8 cellular contexts compared by ENCODE assay signal in genomic region chr6:26538572-26538902, GRCh38. TPM values are rescaled to one million over a fixed set of nuclear protein-coding genes. Genes with fewer than 3 reads are reported as not detected.
DNase-seq lines count a peak whose midpoint lies in the region; ATAC-seq, FAIRE-seq and TF ChIP-seq lines count a peak whose summit lies in the region.

No MANE protein-coding gene starts in this region.

- H3K9ac ChIP-seq in BLaER1 (peak overlapping the region; percentile 97), kidney (ENCODE audit: low read length in 2 of 2) (peak overlapping the region; percentile 66 to 88), subcutaneous abdominal adipose tissue (ENCODE audit: low read length in 5 of 5) (peak overlapping the region; percentile 82 to 90 (median 84))

- H3K9me3 Mint-ChIP-seq in activated naive CD8-positive, alpha-beta T cell treated with anti-CD3 and anti-CD28 coated beads, Interleukin-2, amount 10 ng/mL, durations not matched to agents 7 days and 5 days = no peaks in the 10 kb centered on the region

- H3K27me3 Mint-ChIP-seq in activated naive CD8-positive, alpha-beta T cell treated with anti-CD3 and anti-CD28 coated beads, Interleukin-2, amount 10 ng/mL, durations not matched to agents 7 days and 5 days = no peaks in the 10 kb centered on the region

- H3K27ac ChIP-seq in BLaER1 (peak overlapping the region; percentile 92), kidney (ENCODE audit: low read depth in 2 of 2, low read length in 2 of 2) (peak overlapping the region; percentile 83 to 96), subcutaneous abdominal adipose tissue (ENCODE audit: low read depth, low read length) (peak overlapping the region; percentile 80)

- peak overlapping the region; percentile 97 for H3K27ac Mint-ChIP-seq in activated naive CD8-positive, alpha-beta T cell treated with anti-CD3 and anti-CD28 coated beads, Interleukin-2, amount 10 ng/mL, durations not matched to agents 7 days and 5 days

- no peaks in the 10 kb centered on the region for H3K9me3 ChIP-seq in BLaER1
- no peaks in the 10 kb centered on the region for H3K9me3 ChIP-seq in kidney (ENCODE audit: control insufficient read depth in 1 of 2, low read length in 2 of 2)
- H3K9me3 ChIP-seq in subcutaneous abdominal adipose tissue (ENCODE audit: control insufficient read depth in 5 of 5, low read length in 5 of 5) = no peaks in the 10 kb centered on the region

- 0 out of 2 replicates have a peak, but pooled peaks cover 9% of the 10 kb centered on the region for H4K20me1 ChIP-seq in BLaER1

- peaks cover 60% of the 10 kb centered on the region for H3K4me1 ChIP-seq in BLaER1
- peaks cover 9 to 14% of the 10 kb centered on the region in 2 donors for H3K4me1 ChIP-seq in kidney (ENCODE audit: control insufficient read depth in 1 of 2, insufficient read depth in 1 of 2, low read depth in 1 of 2, low read length in 2 of 2)
- H3K4me1 ChIP-seq in subcutaneous abdominal adipose tissue (ENCODE audit: control insufficient read depth in 5 of 5, insufficient read depth in 5 of 5, low read length in 5 of 5) = peaks cover 10 to 32% (median 22%) of the 10 kb centered on the region in 5 donors

- H3K4me3 Mint-ChIP-seq in activated naive CD8-positive, alpha-beta T cell treated with anti-CD3 and anti-CD28 coated beads, Interleukin-2, amount 10 ng/mL, durations not matched to agents 7 days and 5 days = peak overlapping the region; percentile 94

- POLR2A ChIA-PET in activated naive CD8-positive, alpha-beta T cell treated with anti-CD3 and anti-CD28 coated beads, Interleukin-2, amount 10 ng/mL, durations not matched to agents 7 days and 5 days (lab: Charles Lee) = interaction anchor here (1.0 to 3.6 kb wide), 14 partner anchors 9 to 1328 kb away, joined by 3 to 24 read pairs (median 5); a partner anchor contains a TSS

- no peak for FAIRE-seq in kidney (lab: Jason Lieb, UNC)

- no peak for ATAC-seq in activated naive CD8-positive, alpha-beta T cell treated with anti-CD3 and anti-CD28 coated beads, Interleukin-2, amount 10 ng/mL, durations not matched to agents 7 days and 5 days (ENCODE audit: low read depth)

- intact Hi-C loops in kidney (cut with DNase I) = no loop called here

- peaks cover 14% of the 10 kb centered on the region for H3K36me3 Mint-ChIP-seq in activated naive CD8-positive, alpha-beta T cell treated with anti-CD3 and anti-CD28 coated beads, Interleukin-2, amount 10 ng/mL, durations not matched to agents 7 days and 5 days

- H3K4me3 ChIP-seq in BLaER1 = peak overlapping the region; percentile 97
- peak overlapping the region; percentile 74 to 92 for H3K4me3 ChIP-seq in kidney (ENCODE audit: low read length in 2 of 2)
- peak overlapping the region; percentile 84 to 95 (median 91) for H3K4me3 ChIP-seq in subcutaneous abdominal adipose tissue (ENCODE audit: low read depth in 1 of 5, low read length in 5 of 5)

- no peak for TF ChIP-seq CTCF in kidney (IDR thresholded peaks at IDR 0.05; ENCODE audit: borderline replicate concordance, extremely low read depth, insufficient read depth)

- DNase-seq in HS-27A (ENCODE audit: low read depth) (peak; percentile 17), kidney (no peak), NCI-H1694 treated with DMSO at 0.1 percent for 48 hours (lab: John Stamatoyannopoulos, UW) (no peak), dermis blood vessel endothelial cell (no peak), iPS-NIHi7 (ENCODE audit: extremely low spot score) (no peak)
- DNase-seq in activated naive CD8-positive, alpha-beta T cell treated with anti-CD3 and anti-CD28 coated beads, Interleukin-2, amount 10 ng/mL, durations not matched to agents 7 days and 5 days = no peak

- H3K36me3 ChIP-seq in BLaER1 = peaks cover 25% of the 10 kb centered on the region
- peaks cover 0 to 4% of the 10 kb centered on the region in 2 donors for H3K36me3 ChIP-seq in kidney (ENCODE audit: control insufficient read depth in 1 of 2, insufficient read depth in 2 of 2, low read length in 2 of 2)
- peaks cover 2 to 7% (median 6%) of the 10 kb centered on the region in 5 donors for H3K36me3 ChIP-seq in subcutaneous abdominal adipose tissue (ENCODE audit: control insufficient read depth in 5 of 5, insufficient read depth in 5 of 5, low read length in 5 of 5)

- no peaks in the 10 kb centered on the region for H3K27me3 ChIP-seq in BLaER1
- H3K27me3 ChIP-seq in subcutaneous abdominal adipose tissue (ENCODE audit: control insufficient read depth in 5 of 5, insufficient read depth in 4 of 5, low read length in 5 of 5) = no peaks in the 10 kb centered on the region

- H3K4me1 Mint-ChIP-seq in activated naive CD8-positive, alpha-beta T cell treated with anti-CD3 and anti-CD28 coated beads, Interleukin-2, amount 10 ng/mL, durations not matched to agents 7 days and 5 days = peaks cover 45% of the 10 kb centered on the region

- H3K4me2 ChIP-seq in BLaER1 = peak overlapping the region; percentile 91

RNA-seq across cellular contexts. Expression of gene HMGN4, which starts 0.4 kb away (rescaled TPM):
- 10 to 100 TPM; 83.1 to 86.4 TPM for total RNA-seq in activated naive CD8-positive, alpha-beta T cell treated with anti-CD3 and anti-CD28 coated beads, Interleukin-2, amount 10 ng/mL, durations not matched to agents 7 days and 5 days
- 72.7 TPM for total RNA-seq in kidney
- polyA plus RNA-seq in kidney (ENCODE audit: insufficient read depth, low read depth, low replicate concordance) = 49.3 TPM
- 60.4 and 78.7 TPM in 2 replicates for total RNA-seq in dermis blood vessel endothelial cell

RNA-seq across cellular contexts. Expression of gene BTN1A1, which starts 38.4 kb away (rescaled TPM):
- under 1 TPM in 1 of 2 experiments, not detected in 1; 0.11 TPM for total RNA-seq in activated naive CD8-positive, alpha-beta T cell treated with anti-CD3 and anti-CD28 coated beads, Interleukin-2, amount 10 ng/mL, durations not matched to agents 7 days and 5 days
- total RNA-seq in kidney (0.09 TPM), dermis blood vessel endothelial cell (not detected in 2 replicates)
- not detected for polyA plus RNA-seq in kidney (ENCODE audit: insufficient read depth, low read depth, low replicate concordance)

RNA-seq across cellular contexts. Expression of gene ABT1, which starts 58.2 kb away (rescaled TPM):
- total RNA-seq in activated naive CD8-positive, alpha-beta T cell treated with anti-CD3 and anti-CD28 coated beads, Interleukin-2, amount 10 ng/mL, durations not matched to agents 7 days and 5 days = 10 to 100 TPM; 28.3 to 31.7 TPM
- total RNA-seq in kidney (14.0 TPM), dermis blood vessel endothelial cell (18.7 and 22.0 TPM in 2 replicates)
- 11.3 TPM for polyA plus RNA-seq in kidney (ENCODE audit: insufficient read depth, low read depth, low replicate concordance)
